In the genomic region with DNA sequence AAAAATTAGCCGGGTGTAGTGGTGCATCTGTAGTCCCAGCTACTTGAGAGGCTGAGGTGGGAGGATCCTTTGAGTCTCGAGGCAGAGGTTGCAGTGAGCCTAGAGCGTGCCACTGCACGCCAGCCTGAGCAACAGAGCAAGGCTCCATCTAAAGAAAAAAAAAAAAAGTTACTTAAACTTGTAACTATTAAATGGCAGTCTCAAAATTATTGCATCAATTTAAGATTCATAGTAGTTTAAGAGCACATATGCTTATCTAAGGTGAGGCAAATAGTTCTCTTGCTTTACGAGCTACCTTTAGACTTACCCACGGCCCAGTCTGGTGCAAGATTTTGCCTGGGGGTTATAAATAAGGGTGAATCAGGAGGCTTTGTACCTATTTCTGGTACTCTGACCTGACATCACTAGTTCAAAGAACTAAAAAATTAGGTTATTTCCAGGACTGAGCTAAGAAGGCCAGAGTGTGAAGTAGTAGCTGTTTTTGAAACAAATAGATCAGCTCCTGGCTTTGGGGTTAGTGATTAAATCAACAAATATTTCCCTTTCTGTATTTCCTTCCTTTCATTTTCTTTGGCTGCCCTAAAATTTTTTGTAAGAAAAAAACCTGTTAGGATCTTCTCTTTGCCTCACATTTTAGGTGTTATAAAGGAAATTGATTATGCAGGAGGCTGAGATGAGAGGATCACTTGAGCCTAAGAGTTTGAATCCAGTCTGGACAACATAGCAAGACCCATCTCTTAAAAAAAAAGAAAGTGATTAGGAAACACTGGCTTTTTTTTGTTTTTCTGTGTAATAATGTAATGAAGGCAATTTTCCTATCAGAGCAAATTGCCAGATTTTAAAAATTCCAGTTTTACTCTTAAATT, we compare ENCODE assay signal across 10 cellular contexts. TPM values are rescaled to one million over a fixed set of nuclear protein-coding genes. Genes with fewer than 3 reads are reported as not detected.
A peak's percentile ranks its signal among the peaks of the same experiment; 100 is the strongest.
DNase-seq lines count a peak whose midpoint lies in the region; ATAC-seq and TF ChIP-seq lines count a peak whose summit lies in the region.
"Had no signal": no experiment of that assay in that cellular context is flagged by ENCODE, and none has a peak within 500 bp of the region (broad histone marks: within the 10 kb centered on the region; RNA-seq: fewer than 3 reads in every experiment).

No MANE protein-coding gene starts in this region.

- peak overlapping the region; percentile 39 for H3K27ac Mint-ChIP-seq in activated naive CD8-positive, alpha-beta T cell treated with anti-CD3 and anti-CD28 coated beads, Interleukin-2, amount 10 ng/mL, durations not matched to agents 7 days and 5 days
- H3K27ac Mint-ChIP-seq in naive thymus-derived CD4-positive, alpha-beta T cell, result peak overlapping the region; percentile 40 to 86 (median 66)

- no peak for TF ChIP-seq EP300 in ovary (IDR thresholded peaks at IDR 0.05)

- peak; percentile 51 for DNase-seq in GM06990 (ENCODE audit: extremely low read depth, insufficient read length)
- no peak for DNase-seq in activated naive CD8-positive, alpha-beta T cell treated with anti-CD3 and anti-CD28 coated beads, Interleukin-2, amount 10 ng/mL, durations not matched to agents 7 days and 5 days
- peak in 1 of 9 donors; percentile 43 for DNase-seq in naive thymus-derived CD4-positive, alpha-beta T cell
- DNase-seq in ovary, result no peak
- DNase-seq in upper lobe of right lung, result no peak
- DNase-seq in Kasumi-1 (lab: John Stamatoyannopoulos, UW), result no peak
- DNase-seq in iPS-NIHi11 (ENCODE audit: low spot score), result no peak
- DNase-seq: NCI-H1092, SW 1271 had no signal

- no peak overlapping the region for H2AFZ ChIP-seq in KMS-11 (ENCODE audit: low read depth)

- peak overlapping the region; percentile 97 for H3K4me3 Mint-ChIP-seq in activated naive CD8-positive, alpha-beta T cell treated with anti-CD3 and anti-CD28 coated beads, Interleukin-2, amount 10 ng/mL, durations not matched to agents 7 days and 5 days
- H3K4me3 Mint-ChIP-seq in naive thymus-derived CD4-positive, alpha-beta T cell, result peak overlapping the region; percentile 33 to 99 (median 58)

- H3K9ac ChIP-seq in KMS-11, result peak overlapping the region; percentile 97

- H3K4me2 ChIP-seq in KMS-11, result peak overlapping the region; percentile 96

- no peaks in the 10 kb centered on the region for H3K9me3 Mint-ChIP-seq in activated naive CD8-positive, alpha-beta T cell treated with anti-CD3 and anti-CD28 coated beads, Interleukin-2, amount 10 ng/mL, durations not matched to agents 7 days and 5 days
- H3K9me3 Mint-ChIP-seq in naive thymus-derived CD4-positive, alpha-beta T cell, result no peaks in the 10 kb centered on the region

- H3K36me3 Mint-ChIP-seq in activated naive CD8-positive, alpha-beta T cell treated with anti-CD3 and anti-CD28 coated beads, Interleukin-2, amount 10 ng/mL, durations not matched to agents 7 days and 5 days, result peaks cover 24% of the 10 kb centered on the region
- H3K36me3 Mint-ChIP-seq in naive thymus-derived CD4-positive, alpha-beta T cell, result peaks cover 0 to 30% (median 5%) of the 10 kb centered on the region in 5 donors

- ATAC-seq in activated naive CD8-positive, alpha-beta T cell treated with anti-CD3 and anti-CD28 coated beads, Interleukin-2, amount 10 ng/mL, durations not matched to agents 7 days and 5 days (ENCODE audit: low read depth), result no peak
- ATAC-seq in naive thymus-derived CD4-positive, alpha-beta T cell, result no peak
- no peak for ATAC-seq in upper lobe of right lung

- H3K4me3 ChIP-seq in GM06990 (replicated peaks; ENCODE audit: low read depth, low read length) (peak overlapping the region; percentile 95), KMS-11 (IDR thresholded peaks at IDR 0.05; ENCODE audit: insufficient read depth, low read depth, low read length) (no peak overlapping the region), ovary (no peak overlapping the region), upper lobe of right lung (no peak overlapping the region)
- H3K4me3 ChIP-seq in naive thymus-derived CD4-positive, alpha-beta T cell (ENCODE audit: low read length), result no peak overlapping the region

- POLR2A ChIA-PET in activated naive CD8-positive, alpha-beta T cell treated with anti-CD3 and anti-CD28 coated beads, Interleukin-2, amount 10 ng/mL, durations not matched to agents 7 days and 5 days (lab: Charles Lee), result interaction anchor here (0.8 to 2.5 kb wide), 5 partner anchors 9 to 228 kb away, joined by 3 to 13 read pairs (median 10); a partner anchor contains a TSS
- POLR2A ChIA-PET in naive thymus-derived CD4-positive, alpha-beta T cell (lab: Charles Lee), result interaction anchor here (0.7 to 7.1 kb wide), 6 partner anchors 11 to 421 kb away, joined by 3 to 226 read pairs (median 4); a partner anchor contains a TSS

- H3K4me1 ChIP-seq in KMS-11 (ENCODE audit: low read depth, poor library complexity, severe bottlenecking), result peaks cover 37% of the 10 kb centered on the region
- H3K4me1 ChIP-seq in naive thymus-derived CD4-positive, alpha-beta T cell (ENCODE audit: control insufficient read depth in 2 of 2, insufficient read depth in 2 of 2, low read length in 2 of 2), result peaks cover 22 to 35% of the 10 kb centered on the region in 2 donors
- H3K4me1 ChIP-seq in ovary (ENCODE audit: insufficient read depth), result peaks cover 10% of the 10 kb centered on the region
- H3K4me1 ChIP-seq in upper lobe of right lung, result peaks cover 26% of the 10 kb centered on the region

- no peaks in the 10 kb centered on the region for H3K36me3 ChIP-seq in GM06990 (ENCODE audit: control insufficient read depth, insufficient read depth, low read length)
- H3K36me3 ChIP-seq in KMS-11 (ENCODE audit: insufficient read depth), result no peaks in the 10 kb centered on the region; the same call in 1 of the 2 replicates
- H3K36me3 ChIP-seq in naive thymus-derived CD4-positive, alpha-beta T cell (ENCODE audit: control insufficient read depth in 2 of 3, insufficient read depth in 3 of 3, low read length in 3 of 3), result peaks cover 0 to 9% (median 0%) of the 10 kb centered on the region in 3 experiments
- H3K36me3 ChIP-seq in ovary, result no peaks in the 10 kb centered on the region
- H3K36me3 ChIP-seq in upper lobe of right lung, result peaks cover 9% of the 10 kb centered on the region

- CTCF ChIA-PET in naive thymus-derived CD4-positive, alpha-beta T cell (lab: Charles Lee), result interaction anchor here (0.7 to 4.6 kb wide), 5 partner anchors 8 to 237 kb away, joined by 3 to 37 read pairs (median 3); a partner anchor contains a TSS

- H3K79me2 ChIP-seq in KMS-11 (ENCODE audit: insufficient read depth, low read depth), result peaks cover 73% of the 10 kb centered on the region

- peaks cover 36% of the 10 kb centered on the region for H3K4me1 Mint-ChIP-seq in activated naive CD8-positive, alpha-beta T cell treated with anti-CD3 and anti-CD28 coated beads, Interleukin-2, amount 10 ng/mL, durations not matched to agents 7 days and 5 days
- peaks cover 29 to 72% (median 49%) of the 10 kb centered on the region in 7 donors for H3K4me1 Mint-ChIP-seq in naive thymus-derived CD4-positive, alpha-beta T cell

- no peaks in the 10 kb centered on the region for H4K20me1 ChIP-seq in KMS-11 (ENCODE audit: insufficient read depth)

- TF ChIP-seq CTCF in GM06990 (IDR thresholded peaks at IDR 0.05; ENCODE audit: insufficient read depth, low read length, poor library complexity, severe bottlenecking) (no peak), KMS-11 (conservative IDR thresholded peaks at IDR 0.05; ENCODE audit: low read depth, low read length) (no peak), ovary (IDR thresholded peaks at IDR 0.05) (no peak), upper lobe of right lung (IDR thresholded peaks at IDR 0.05) (no peak)

- no peaks in the 10 kb centered on the region for H3K27me3 ChIP-seq in GM06990 (replicated peaks; ENCODE audit: control insufficient read depth, insufficient read depth, low read length)
- H3K27me3 ChIP-seq in KMS-11 (ENCODE audit: insufficient read depth, low read depth), result no peaks in the 10 kb centered on the region
- H3K27me3 ChIP-seq in naive thymus-derived CD4-positive, alpha-beta T cell (ENCODE audit: control insufficient read depth in 2 of 2, insufficient read depth in 2 of 2, low read length in 2 of 2), result no peaks in the 10 kb centered on the region
- H3K27me3 ChIP-seq in ovary, result no peaks in the 10 kb centered on the region
- no peaks in the 10 kb centered on the region for H3K27me3 ChIP-seq in upper lobe of right lung

- no peak for TF ChIP-seq POLR2A in ovary (IDR thresholded peaks at IDR 0.05)

- whole genome bisulfite sequencing in ovary, 3 donors, result 62 to 76% (median 71%) methylated on average over 6 of the region's 6 CpGs

- intact Hi-C loops in naive thymus-derived CD4-positive, alpha-beta T cell (cut with micrococcal nuclease), result loop anchor here (5.0 kb wide), 6 partner anchors 378 to 1213 kb away; a partner anchor contains a TSS
- intact Hi-C loops in ovary (cut with DNase I), result no loop called here
- intact Hi-C loops in upper lobe of right lung (cut with DNase I), result no loop called here

- H3K27me3 Mint-ChIP-seq in activated naive CD8-positive, alpha-beta T cell treated with anti-CD3 and anti-CD28 coated beads, Interleukin-2, amount 10 ng/mL, durations not matched to agents 7 days and 5 days, result no peaks in the 10 kb centered on the region
- no peaks in the 10 kb centered on the region for H3K27me3 Mint-ChIP-seq in naive thymus-derived CD4-positive, alpha-beta T cell

- peak overlapping the region; percentile 99 for H3K27ac ChIP-seq in KMS-11
- peak overlapping the region; percentile 97 for H3K27ac ChIP-seq in naive thymus-derived CD4-positive, alpha-beta T cell (ENCODE audit: low read depth, low read length)
- no peak overlapping the region for H3K27ac ChIP-seq in ovary
- H3K27ac ChIP-seq in upper lobe of right lung, result no peak overlapping the region

- no peaks in the 10 kb centered on the region for H3K9me3 ChIP-seq in naive thymus-derived CD4-positive, alpha-beta T cell (ENCODE audit: control insufficient read depth in 2 of 3, low read length in 3 of 3)
- H3K9me3 ChIP-seq in ovary (no peaks in the 10 kb centered on the region), upper lobe of right lung (no peaks in the 10 kb centered on the region)

RNA-seq across cellular contexts. Expression of a gene that starts 3.6 kb away (rescaled TPM):
- 10 to 100 TPM; 54.6 to 55.0 TPM for total RNA-seq in activated naive CD8-positive, alpha-beta T cell treated with anti-CD3 and anti-CD28 coated beads, Interleukin-2, amount 10 ng/mL, durations not matched to agents 7 days and 5 days
- total RNA-seq in naive thymus-derived CD4-positive, alpha-beta T cell, result 10 to 100 TPM; 16.8 to 69.3 (median 35.1) TPM
- polyA plus RNA-seq in naive thymus-derived CD4-positive, alpha-beta T cell, result 10 to 100 TPM; 16.5 to 24.5 TPM
- 10 to 100 TPM; 23.0 to 45.1 (median 28.1) TPM for total RNA-seq in ovary
- polyA plus RNA-seq in ovary, result 10 to 100 TPM; 15.9 to 21.4 TPM
- 27.1 TPM for total RNA-seq in upper lobe of right lung

RNA-seq across cellular contexts. Expression of a gene that starts 3.7 kb away (rescaled TPM):
- total RNA-seq in activated naive CD8-positive, alpha-beta T cell treated with anti-CD3 and anti-CD28 coated beads, Interleukin-2, amount 10 ng/mL, durations not matched to agents 7 days and 5 days, result 100 to 1,000 TPM; 238 to 254 TPM
- total RNA-seq in naive thymus-derived CD4-positive, alpha-beta T cell, result 100 to 1,000 TPM; 177 to 429 (median 281) TPM
- 100 to 1,000 TPM; 468 to 686 TPM for polyA plus RNA-seq in naive thymus-derived CD4-positive, alpha-beta T cell
- total RNA-seq in ovary (100 to 1,000 TPM; 196 to 516 (median 284) TPM), upper lobe of right lung (157 TPM)
- polyA plus RNA-seq in ovary, result 100 to 1,000 TPM; 657 to 712 TPM

RNA-seq across cellular contexts. Expression of a gene that starts 10.9 kb away (rescaled TPM):
- 1 to 10 TPM; 8.0 to 8.2 TPM for total RNA-seq in activated naive CD8-positive, alpha-beta T cell treated with anti-CD3 and anti-CD28 coated beads, Interleukin-2, amount 10 ng/mL, durations not matched to agents 7 days and 5 days
- 10 to 100 TPM in 2 of 5 experiments, 1 to 10 TPM in 3; 7.1 to 15.8 (median 9.0) TPM for total RNA-seq in naive thymus-derived CD4-positive, alpha-beta T cell
- polyA plus RNA-seq in naive thymus-derived CD4-positive, alpha-beta T cell, result 10 to 100 TPM; 10.1 to 15.7 TPM
- total RNA-seq in ovary, result 10 to 100 TPM in 2 of 7 donors, 1 to 10 TPM in 5; 5.5 to 19.3 (median 6.8) TPM
- 1 to 10 TPM; 3.3 to 5.5 TPM for polyA plus RNA-seq in ovary
- 5.6 TPM for total RNA-seq in upper lobe of right lung

RNA-seq across cellular contexts. Expression of a gene that starts 25.4 kb away (rescaled TPM):
- 10 to 100 TPM; 43.7 to 44.3 TPM for total RNA-seq in activated naive CD8-positive, alpha-beta T cell treated with anti-CD3 and anti-CD28 coated beads, Interleukin-2, amount 10 ng/mL, durations not matched to agents 7 days and 5 days
- 10 to 100 TPM in 3 of 5 experiments, 1 to 10 TPM in 2; 7.5 to 39.7 (median 13.3) TPM for total RNA-seq in naive thymus-derived CD4-positive, alpha-beta T cell
- 10 to 100 TPM; 12.0 to 14.2 TPM for polyA plus RNA-seq in naive thymus-derived CD4-positive, alpha-beta T cell
- total RNA-seq in ovary (1 to 10 TPM; 4.1 to 8.0 (median 6.5) TPM), upper lobe of right lung (6.0 TPM)
- 1 to 10 TPM; 4.3 to 4.8 TPM for polyA plus RNA-seq in ovary

RNA-seq across cellular contexts. Expression of a gene that starts 38.0 kb away (rescaled TPM):
- 1,000 to 10,000 TPM; 1,762 to 1,786 TPM for total RNA-seq in activated naive CD8-positive, alpha-beta T cell treated with anti-CD3 and anti-CD28 coated beads, Interleukin-2, amount 10 ng/mL, durations not matched to agents 7 days and 5 days
- total RNA-seq in naive thymus-derived CD4-positive, alpha-beta T cell, result 1,000 to 10,000 TPM; 2,254 to 4,907 (median 2,729) TPM
- over 10,000 TPM; 10,630 to 13,249 TPM for polyA plus RNA-seq in naive thymus-derived CD4-positive, alpha-beta T cell
- total RNA-seq in ovary, result over 10,000 TPM in 2 of 7 donors, 1,000 to 10,000 TPM in 5; 1,810 to 35,664 (median 2,389) TPM
- polyA plus RNA-seq in ovary, result 1,000 to 10,000 TPM; 2,089 to 4,585 TPM
- total RNA-seq in upper lobe of right lung, result 1,185 TPM

Comparison
In these comparisons a context has a peak if more than half of its experiments do, and no peak if none do; other contexts are left out.
1. H3K27ac ChIP-seq: peak in KMS-11 (single experiment) and naive thymus-derived CD4-positive, alpha-beta T cell (single experiment); none in ovary (0 of 2) and upper lobe of right lung (single experiment).
2. intact Hi-C loops: an anchor here in naive thymus-derived CD4-positive, alpha-beta T cell (5.0 kb wide); none called in ovary and upper lobe of right lung.